In genomic region chr4:40055873-40056721, GRCh38 we compare ENCODE assay signal across 1 cellular context.
A peak's percentile ranks its signal among the peaks of the same experiment; 100 is the strongest.
TF ChIP-seq lines count a peak whose summit lies in the region.

No MANE protein-coding gene starts in this region.

TF ChIP-seq in HepG2, 621 proteins besides CTCF, POLR2A, EP300 and RAD21 (continued from another document and continues in another):
- TF ChIP-seq HINFP (CRISPR knock-in tag; IDR thresholded peaks at IDR 0.05; ENCODE audit: low read depth) (0 out of 2 replicates have a peak, but pooled peaks have one; percentile 57), REXO4 (CRISPR knock-in tag; IDR thresholded peaks at IDR 0.05; ENCODE audit: borderline replicate concordance) (no peak), STAT5B (CRISPR knock-in tag; IDR thresholded peaks at IDR 0.05) (no peak), MED1 (CRISPR knock-in tag; IDR thresholded peaks at IDR 0.05) (no peak), ZNF431 (CRISPR knock-in tag; IDR thresholded peaks at IDR 0.05; ENCODE audit: borderline replicate concordance, low read depth) (peak; percentile 77; the same call in 1 of the 2 replicates), HMGXB4 (CRISPR knock-in tag; IDR thresholded peaks at IDR 0.05; ENCODE audit: borderline replicate concordance in 1 of 2, low read depth in 1 of 2) (peak in 1 of 2 experiments; percentile 55; a peak in 1 of 4 replicates), ZNF224 (CRISPR knock-in tag; IDR thresholded peaks at IDR 0.05) (no peak), ZNF788 (CRISPR knock-in tag; IDR thresholded peaks at IDR 0.05; ENCODE audit: borderline replicate concordance) (no peak), RXRB (CRISPR knock-in tag; IDR thresholded peaks at IDR 0.05; ENCODE audit: borderline replicate concordance) (peak; percentile 22; the same call in 1 of the 2 replicates), ZNF883 (CRISPR knock-in tag; IDR thresholded peaks at IDR 0.05; ENCODE audit: not compliant biosample characterization) (no peak), DRAP1 (CRISPR knock-in tag; IDR thresholded peaks at IDR 0.05) (0 out of 2 replicates have a peak, but pooled peaks have one; percentile 28), MTF1 (CRISPR knock-in tag; IDR thresholded peaks at IDR 0.05) (no peak), HCFC1 (IDR thresholded peaks at IDR 0.05; ENCODE audit: low read depth, low read length) (no peak), ZNF20 (CRISPR knock-in tag; IDR thresholded peaks at IDR 0.05) (no peak), HNF4A (CRISPR knock-in tag; IDR thresholded peaks at IDR 0.05) (peak; percentile 52), ZNF570 (CRISPR knock-in tag; IDR thresholded peaks at IDR 0.05; ENCODE audit: borderline replicate concordance) (no peak), UBTF (CRISPR knock-in tag; IDR thresholded peaks at IDR 0.05) (peak; percentile 90), THAP9 (CRISPR knock-in tag; IDR thresholded peaks at IDR 0.05; ENCODE audit: borderline replicate concordance) (no peak), POGK (CRISPR knock-in tag; conservative IDR thresholded peaks at IDR 0.05) (no peak; the same call in 1 of the 2 replicates), NFATC3 (CRISPR knock-in tag; IDR thresholded peaks at IDR 0.05) (no peak), DMAP1 (CRISPR knock-in tag; IDR thresholded peaks at IDR 0.05) (no peak), GFI1 (CRISPR knock-in tag; IDR thresholded peaks at IDR 0.05; ENCODE audit: borderline replicate concordance) (0 out of 2 replicates have a peak, but pooled peaks have one; percentile 23), YEATS4 (CRISPR knock-in tag; IDR thresholded peaks at IDR 0.05; ENCODE audit: borderline replicate concordance) (no peak), SOX13 (IDR thresholded peaks at IDR 0.05) (no peak), SOX13 (CRISPR knock-in tag; conservative IDR thresholded peaks at IDR 0.05 in 1 of 2, IDR thresholded peaks at IDR 0.05 in 1 of 2) (peak in 1 of 2 experiments; percentile 16; a peak in 1 of 4 replicates), MTA3 (CRISPR knock-in tag; IDR thresholded peaks at IDR 0.05) (no peak), IRF9 (CRISPR knock-in tag; IDR thresholded peaks at IDR 0.05; ENCODE audit: borderline replicate concordance) (no peak), KLF9 (CRISPR knock-in tag; IDR thresholded peaks at IDR 0.05; ENCODE audit: low read depth) (no peak), E2F2 (CRISPR knock-in tag; IDR thresholded peaks at IDR 0.05; ENCODE audit: borderline replicate concordance) (no peak), NFE2L2 (IDR thresholded peaks at IDR 0.05; ENCODE audit: low read length) (no peak), SMARCC2 (IDR thresholded peaks at IDR 0.05) (no peak), SOX6 (IDR thresholded peaks at IDR 0.05) (no peak), SOX6 (CRISPR knock-in tag; IDR thresholded peaks at IDR 0.05) (no peak), MIER3 (CRISPR knock-in tag; IDR thresholded peaks at IDR 0.05; ENCODE audit: borderline replicate concordance) (no peak), ZNF777 (CRISPR knock-in tag; IDR thresholded peaks at IDR 0.05) (no peak), ARHGAP35 (CRISPR knock-in tag; IDR thresholded peaks at IDR 0.05; ENCODE audit: borderline replicate concordance) (no peak), CCDC6 (CRISPR knock-in tag; IDR thresholded peaks at IDR 0.05) (no peak), GABPB1 (CRISPR knock-in tag; IDR thresholded peaks at IDR 0.05) (peak; percentile 64; the same call in 1 of the 2 replicates), ZNF7 (CRISPR knock-in tag; IDR thresholded peaks at IDR 0.05) (no peak), NR2F2 (IDR thresholded peaks at IDR 0.05; ENCODE audit: borderline replicate concordance, low read depth) (peak; percentile 21; the same call in 1 of the 2 replicates), MED8 (CRISPR knock-in tag; IDR thresholded peaks at IDR 0.05; ENCODE audit: insufficient replicate concordance) (no peak), SALL1 (CRISPR knock-in tag; IDR thresholded peaks at IDR 0.05) (peak; percentile 58), GLI4 (CRISPR knock-in tag; IDR thresholded peaks at IDR 0.05; ENCODE audit: borderline replicate concordance) (no peak), NCOA2 (CRISPR knock-in tag; IDR thresholded peaks at IDR 0.05) (no peak), ZNF260 (CRISPR knock-in tag; IDR thresholded peaks at IDR 0.05; ENCODE audit: borderline replicate concordance, low read depth) (no peak), ZNF747 (CRISPR knock-in tag; IDR thresholded peaks at IDR 0.05; ENCODE audit: borderline replicate concordance) (no peak), EZH2 (conservative IDR thresholded peaks at IDR 0.05; ENCODE audit: low read depth, low read length) (no peak), TEF (CRISPR knock-in tag; IDR thresholded peaks at IDR 0.05) (no peak), JARID2 (CRISPR knock-in tag; IDR thresholded peaks at IDR 0.05; ENCODE audit: insufficient replicate concordance) (no peak), ZNF720 (CRISPR knock-in tag; IDR thresholded peaks at IDR 0.05) (no peak), GABPA (IDR thresholded peaks at IDR 0.05; ENCODE audit: low read depth, low read length) (0 out of 2 replicates have a peak, but pooled peaks have one; percentile 14), GABPA (CRISPR knock-in tag; IDR thresholded peaks at IDR 0.05; ENCODE audit: low read depth) (no peak), ZNF710 (CRISPR knock-in tag; IDR thresholded peaks at IDR 0.05; ENCODE audit: borderline replicate concordance) (no peak), TAF15 (IDR thresholded peaks at IDR 0.05; ENCODE audit: low read depth, low read length, poor library complexity, severe bottlenecking) (peak; percentile 35), KDM5B (CRISPR knock-in tag; IDR thresholded peaks at IDR 0.05; ENCODE audit: borderline replicate concordance) (peak; percentile 19; the same call in 1 of the 2 replicates)
